9 cellular contexts compared by ENCODE assay signal in the genomic region with DNA sequence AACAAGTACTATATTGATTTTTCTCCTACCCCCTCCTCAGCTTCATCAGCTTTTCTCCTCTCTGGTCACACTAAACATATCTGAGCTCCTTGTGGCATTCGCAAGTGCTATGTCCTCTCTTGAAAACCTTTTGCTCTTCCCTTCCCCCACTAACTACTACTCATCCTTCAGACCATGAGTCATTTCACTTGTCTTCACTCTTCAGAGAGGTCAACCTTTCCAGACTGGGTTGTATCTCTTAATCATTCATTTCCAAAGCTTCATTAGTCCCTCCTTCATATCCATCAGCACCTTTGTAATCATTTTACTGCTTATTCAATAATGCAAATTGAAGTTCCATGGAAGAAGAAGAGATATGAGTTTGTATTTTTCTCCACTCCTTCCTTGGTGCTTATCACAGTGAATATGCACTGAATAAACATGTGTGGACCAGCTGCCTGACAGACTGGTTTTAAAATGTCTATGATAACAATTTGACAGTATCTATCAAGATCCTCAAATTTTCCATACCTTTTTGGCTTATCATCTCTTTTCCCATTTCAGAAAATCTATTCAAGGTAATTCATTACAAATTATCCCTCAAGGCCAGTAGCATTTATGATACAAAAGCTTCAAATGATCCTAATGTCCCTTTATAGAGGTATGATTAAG. TPM values are rescaled to one million over a fixed set of nuclear protein-coding genes. Genes with fewer than 3 reads are reported as not detected.
DNase-seq lines count a peak whose midpoint lies in the region; ATAC-seq, FAIRE-seq and TF ChIP-seq lines count a peak whose summit lies in the region.
"Had no signal": no experiment of that assay in that cellular context is flagged by ENCODE, and none has a peak within 500 bp of the region (broad histone marks: within the 10 kb centered on the region; RNA-seq: fewer than 3 reads in every experiment).

No MANE protein-coding gene starts in this region.

- SMC1A ChIA-PET in GM12878 (lab: Charles Lee; ENCODE audit: uncharacterized antibody, unreplicated experiment): interaction anchor here (0.5 to 1.0 kb wide), 2 partner anchors 15 to 816 kb away, joined by 3 read pairs; no protein-coding TSS in a partner anchor

- TF ChIP-seq POLR2A in GM12878 (IDR thresholded peaks at IDR 0.05; ENCODE audit: low read depth, low read length) (no peak), transverse colon (IDR thresholded peaks at IDR 0.05) (no peak)

- peak; percentile 54 for ATAC-seq in GM12878

- DNase-seq in activated naive CD4-positive, alpha-beta T cell treated with Interleukin-2 at 50 U/mL for 16 hours: no peak
- DNase-seq in HS-27A (ENCODE audit: low read depth) (peak; percentile 35), GM12878 (ENCODE audit: low read depth, low spot score) (no peak), transverse colon (no peak), AML-193 (lab: John Stamatoyannopoulos, UW) (no peak)
- DNase-seq in CD8-positive, alpha-beta memory T cell: no peak
- DNase-seq: pancreas had no signal

- H3K27ac ChIP-seq in GM12878 (ENCODE audit: control insufficient read depth, insufficient read depth) (no peak overlapping the region), transverse colon (no peak overlapping the region)
- H3K27ac ChIP-seq in CD8-positive, alpha-beta memory T cell (ENCODE audit: low read depth, low read length): no peak overlapping the region
- H3K27ac ChIP-seq: pancreas had no signal

- no peak for TF ChIP-seq RAD21 in GM12878 (IDR thresholded peaks at IDR 0.05; ENCODE audit: insufficient read depth, low read depth, low read length)

- RAD21 ChIA-PET in GM12878 (lab: Charles Lee; ENCODE audit: unreplicated experiment): no interaction called here

- CTCF ChIA-PET in GM12878 (lab: Yijun Ruan, JAX): no interaction called here
- CTCF ChIA-PET in CD8-positive, alpha-beta memory T cell (lab: Charles Lee): no interaction called here

- H3K27ac Mint-ChIP-seq in activated naive CD4-positive, alpha-beta T cell treated with anti-CD3 and anti-CD28 coated beads, Interleukin-2, amount 50 U/mL, for 24 hours: peak overlapping the region; percentile 93
- H3K27ac Mint-ChIP-seq in stimulated activated naive CD8-positive, alpha-beta T cell treated with anti-CD3 and anti-CD28 coated beads, Interleukin-15, Interleukin-2, amounts not matched to agents 100 ng/mL and 50 ng/mL, for 24 hours: peak overlapping the region; percentile 89
- peak overlapping the region in 1 of 8 donors; percentile 2 for H3K27ac Mint-ChIP-seq in CD8-positive, alpha-beta memory T cell

- H3K4me3 Mint-ChIP-seq in activated naive CD4-positive, alpha-beta T cell treated with anti-CD3 and anti-CD28 coated beads, Interleukin-2, amount 50 U/mL, for 24 hours: peak overlapping the region; percentile 15
- H3K4me3 Mint-ChIP-seq in stimulated activated naive CD8-positive, alpha-beta T cell treated with anti-CD3 and anti-CD28 coated beads, Interleukin-15, Interleukin-2, amounts not matched to agents 100 ng/mL and 50 ng/mL, for 24 hours: peak overlapping the region; percentile 39
- no peak overlapping the region for H3K4me3 Mint-ChIP-seq in CD8-positive, alpha-beta memory T cell

- TF ChIP-seq EP300 in GM12878 (IDR thresholded peaks at IDR 0.05; ENCODE audit: borderline replicate concordance in 1 of 2, control insufficient read depth in 1 of 2, low read depth in 2 of 2, low read length in 2 of 2): no peak
- no peak for TF ChIP-seq EP300 in transverse colon (IDR thresholded peaks at IDR 0.05; ENCODE audit: low read depth)

- H3K4me2 ChIP-seq in GM12878 (ENCODE audit: control insufficient read depth, insufficient read depth): no peak overlapping the region

- no peak overlapping the region for H3K9ac ChIP-seq in GM12878 (ENCODE audit: control insufficient read depth, insufficient read depth, low read length)

- in situ Hi-C loops in GM12878 (cut with MboI) (no loop called here), transverse colon (cut with MboI; ENCODE audit: low pct_ligation_motif_present in 1 of 4, low pct_unique_long_range_greater_than_20kb in 1 of 4, low sequenced_read_pairs in 3 of 4) (no loop called here)

- H3K27me3 ChIP-seq in GM12878 (replicated peaks in 1 of 2; ENCODE audit: control insufficient read depth in 2 of 2, insufficient read depth in 2 of 2, low read length in 1 of 2) (no peaks in the 10 kb centered on the region), transverse colon (no peaks in the 10 kb centered on the region)
- no peaks in the 10 kb centered on the region for H3K27me3 ChIP-seq in CD8-positive, alpha-beta memory T cell (ENCODE audit: insufficient read depth, low read length, poor library complexity, severe bottlenecking)
- H3K27me3 ChIP-seq: pancreas had no signal

- H4K20me1 ChIP-seq in GM12878 (ENCODE audit: control insufficient read depth, insufficient read depth): no peaks in the 10 kb centered on the region

- no peak overlapping the region for H2AFZ ChIP-seq in GM12878 (ENCODE audit: control insufficient read depth, low read depth, low read length)

- BruUV-seq in GM12878 (replicated peaks; lab: Mats Ljungman, UMichigan): no TSS peak

- no peak overlapping the region for H3K4me3 ChIP-seq in GM12878
- no peak overlapping the region for H3K4me3 ChIP-seq in CD8-positive, alpha-beta memory T cell (ENCODE audit: low read length)
- no peak overlapping the region for H3K4me3 ChIP-seq in transverse colon
- H3K4me3 ChIP-seq: pancreas had no signal

- H3K79me2 ChIP-seq in GM12878 (ENCODE audit: control insufficient read depth, insufficient read depth, low read length): no peaks in the 10 kb centered on the region

- no peaks in the 10 kb centered on the region for H3K36me3 ChIP-seq in GM12878 (ENCODE audit: control insufficient read depth in 2 of 2, insufficient read depth in 2 of 2, low read length in 1 of 2)
- H3K36me3 ChIP-seq in CD8-positive, alpha-beta memory T cell (ENCODE audit: insufficient read depth, low read length): peaks cover 16% of the 10 kb centered on the region
- peaks cover 0 to 11% (median 2%) of the 10 kb centered on the region in 4 donors for H3K36me3 ChIP-seq in transverse colon
- H3K36me3 ChIP-seq: pancreas had no signal

- POLR2A ChIA-PET in GM12878 (lab: Charles Lee): no interaction called here
- POLR2A ChIA-PET in CD8-positive, alpha-beta memory T cell (lab: Charles Lee): no interaction called here

- no peaks in the 10 kb centered on the region for H3K27me3 Mint-ChIP-seq in activated naive CD4-positive, alpha-beta T cell treated with anti-CD3 and anti-CD28 coated beads, Interleukin-2, amount 50 U/mL, for 24 hours
- H3K27me3 Mint-ChIP-seq in stimulated activated naive CD8-positive, alpha-beta T cell treated with anti-CD3 and anti-CD28 coated beads, Interleukin-15, Interleukin-2, amounts not matched to agents 100 ng/mL and 50 ng/mL, for 24 hours: no peaks in the 10 kb centered on the region
- H3K27me3 Mint-ChIP-seq in CD8-positive, alpha-beta memory T cell: no peaks in the 10 kb centered on the region

- H3K9me3 ChIP-seq in GM12878 (replicated peaks; ENCODE audit: control insufficient read depth, insufficient read depth, low read length) (no peaks in the 10 kb centered on the region), transverse colon (no peaks in the 10 kb centered on the region)
- no peaks in the 10 kb centered on the region for H3K9me3 ChIP-seq in CD8-positive, alpha-beta memory T cell (ENCODE audit: low read length)
- H3K9me3 ChIP-seq: pancreas had no signal

- no peak for FAIRE-seq in GM12878 (lab: Jason Lieb, UNC)

- H3K9me3 Mint-ChIP-seq in activated naive CD4-positive, alpha-beta T cell treated with anti-CD3 and anti-CD28 coated beads, Interleukin-2, amount 50 U/mL, for 24 hours: peaks cover 7% of the 10 kb centered on the region
- H3K9me3 Mint-ChIP-seq in stimulated activated naive CD8-positive, alpha-beta T cell treated with anti-CD3 and anti-CD28 coated beads, Interleukin-15, Interleukin-2, amounts not matched to agents 100 ng/mL and 50 ng/mL, for 24 hours: no peaks in the 10 kb centered on the region
- H3K9me3 Mint-ChIP-seq in CD8-positive, alpha-beta memory T cell: no peaks in the 10 kb centered on the region

- 0% methylated on average over 1 of the region's 1 CpG for WGBS in GM12878 (ENCODE audit: insufficient coverage, insufficient replicate concordance, low lambda C conversion rate, missing lambda C conversion rate)
- 71 to 73% methylated on average over 1 of the region's 1 CpG for WGBS in transverse colon (ENCODE audit: low coverage in 1 of 2), 2 donors

- peaks cover 30% of the 10 kb centered on the region for H3K36me3 Mint-ChIP-seq in activated naive CD4-positive, alpha-beta T cell treated with anti-CD3 and anti-CD28 coated beads, Interleukin-2, amount 50 U/mL, for 24 hours
- H3K36me3 Mint-ChIP-seq in stimulated activated naive CD8-positive, alpha-beta T cell treated with anti-CD3 and anti-CD28 coated beads, Interleukin-15, Interleukin-2, amounts not matched to agents 100 ng/mL and 50 ng/mL, for 24 hours (ENCODE audit: low read depth): peaks cover 39% of the 10 kb centered on the region
- peaks cover 24 to 70% (median 39%) of the 10 kb centered on the region in 3 donors for H3K36me3 Mint-ChIP-seq in CD8-positive, alpha-beta memory T cell

- no peak for TF ChIP-seq CTCF in GM12878 (IDR thresholded peaks at IDR 0.05 in 2 of 3, conservative IDR thresholded peaks at IDR 0.05 in 1 of 3; ENCODE audit: control insufficient read depth in 2 of 3, extremely low read depth in 1 of 3, insufficient read depth in 1 of 3, low read depth in 3 of 3, low read length in 3 of 3)
- TF ChIP-seq CTCF in transverse colon (IDR thresholded peaks at IDR 0.05): no peak

- intact Hi-C loops in GM12878 (cut with micrococcal nuclease; ENCODE audit: unreplicated experiment) (no loop called here), transverse colon (cut with DNase I; ENCODE audit: low total_unique reads) (no loop called here)

- H3K4me1 Mint-ChIP-seq in activated naive CD4-positive, alpha-beta T cell treated with anti-CD3 and anti-CD28 coated beads, Interleukin-2, amount 50 U/mL, for 24 hours: peaks cover 38% of the 10 kb centered on the region
- H3K4me1 Mint-ChIP-seq in stimulated activated naive CD8-positive, alpha-beta T cell treated with anti-CD3 and anti-CD28 coated beads, Interleukin-15, Interleukin-2, amounts not matched to agents 100 ng/mL and 50 ng/mL, for 24 hours (ENCODE audit: low read depth): peaks cover 36% of the 10 kb centered on the region
- peaks cover 18 to 24% (median 20%) of the 10 kb centered on the region in 3 donors for H3K4me1 Mint-ChIP-seq in CD8-positive, alpha-beta memory T cell

- no peaks in the 10 kb centered on the region for H3K4me1 ChIP-seq in GM12878 (ENCODE audit: control insufficient read depth, insufficient read depth, low read length)
- H3K4me1 ChIP-seq in CD8-positive, alpha-beta memory T cell (ENCODE audit: insufficient read depth, low read length): no peaks in the 10 kb centered on the region
- H3K4me1 ChIP-seq in transverse colon: no peaks in the 10 kb centered on the region
- H3K4me1 ChIP-seq: pancreas had no signal

RNA-seq across cellular contexts. Expression of gene DDX60L, which starts 28.4 kb away (rescaled TPM):
- 7.5 and 8.6 TPM in 2 replicates for total RNA-seq in GM12878 (2013; cell fraction: nucleolus; rRNA removed)
- total RNA-seq in GM12878 (2014; rRNA removed) (1.2 and 2.0 TPM in 2 replicates), GM12878 (2014; rRNA removed; fragmentation: Illumina TruSeq; extraction: Trizol) (1.6 and 2.3 TPM in 2 replicates), GM12878 (2021) (2.5 and 3.0 TPM in 2 replicates), transverse colon (10 to 100 TPM in 3 of 4 donors, 1 to 10 TPM in 1; 8.4 to 65.8 (median 51.9) TPM)
- 1.4 TPM for polyA plus RNA-seq in GM12878 (2011; ENCODE audit: low read depth)
- polyA plus RNA-seq in GM12878 (2011; rRNA removed) (3.9 and 7.0 TPM in 2 replicates), GM12878 (2014; fragmentation: Illumina TruSeq; extraction: Trizol) (2.7 and 6.0 TPM in 2 replicates), GM12878 (2014; fragmentation: Nextera tagmentation; extraction: Ambion mirVana) (under 1 TPM; 0.71 to 0.80 TPM), GM12878 (2014; rRNA removed) (0.88 and 1.3 TPM in 2 replicates), GM12878 (2016; fragmentation: Nextera tagmentation; extraction: Ambion mirVana) (under 1 TPM; 0.35 to 0.54 TPM)
- polyA plus RNA-seq in GM12878 (2011; cell fraction: cytosol; rRNA removed): 1.4 and 1.7 TPM in 2 replicates
- polyA plus RNA-seq in GM12878 (2011; cell fraction: nucleus; rRNA removed): 4.5 and 5.5 TPM in 2 replicates
- polyA plus RNA-seq in GM12878 (2012): 0.66 and 0.74 TPM in 2 replicates
- 4.2 and 5.4 TPM in 2 replicates for polyA minus RNA-seq in GM12878 (2011; rRNA and poly(A)+ RNA removed)
- polyA minus RNA-seq in GM12878 (2011; cell fraction: cytosol; rRNA and poly(A)+ RNA removed): 1.7 TPM in 2 replicates
- polyA minus RNA-seq in GM12878 (2011; cell fraction: nucleus; rRNA and poly(A)+ RNA removed): 4.0 and 6.0 TPM in 2 replicates
- 1 to 10 TPM; 5.0 to 8.1 TPM for total RNA-seq in CD8-positive, alpha-beta memory T cell
- polyA plus RNA-seq in CD8-positive, alpha-beta memory T cell: 19.0 TPM

RNA-seq across cellular contexts. Expression of gene PALLD, which starts 45.0 kb away (rescaled TPM):
- total RNA-seq in GM12878 (2013; cell fraction: nucleolus; rRNA removed): 1.7 and 1.9 TPM in 2 replicates
- 1.0 and 1.7 TPM in 2 replicates for total RNA-seq in GM12878 (2014; rRNA removed)
- total RNA-seq in GM12878 (2014; rRNA removed; fragmentation: Illumina TruSeq; extraction: Trizol): 1.1 and 1.7 TPM in 2 replicates
- total RNA-seq in GM12878 (2021): 2.1 TPM in 2 replicates
- not detected for polyA plus RNA-seq in GM12878 (2011; ENCODE audit: low read depth)
- polyA plus RNA-seq in GM12878 (2011; rRNA removed): 7.7 and 10.7 TPM in 2 replicates
- polyA plus RNA-seq in GM12878 (2011; cell fraction: cytosol; rRNA removed): 6.2 and 8.7 TPM in 2 replicates
- polyA plus RNA-seq in GM12878 (2011; cell fraction: nucleus; rRNA removed): 9.0 and 9.5 TPM in 2 replicates
- polyA plus RNA-seq in GM12878 (2012): 0.24 and 0.46 TPM in 2 replicates
- 1.3 and 2.4 TPM in 2 replicates for polyA plus RNA-seq in GM12878 (2014; fragmentation: Illumina TruSeq; extraction: Trizol)
- 1 to 10 TPM; 1.4 TPM for polyA plus RNA-seq in GM12878 (2014; fragmentation: Nextera tagmentation; extraction: Ambion mirVana)
- 0.98 and 2.0 TPM in 2 replicates for polyA plus RNA-seq in GM12878 (2014; rRNA removed)
- 1 to 10 TPM; 1.4 to 2.7 TPM for polyA plus RNA-seq in GM12878 (2016; fragmentation: Nextera tagmentation; extraction: Ambion mirVana)
- 10.9 and 14.3 TPM in 2 replicates for polyA minus RNA-seq in GM12878 (2011; rRNA and poly(A)+ RNA removed)
- 9.6 and 10.0 TPM in 2 replicates for polyA minus RNA-seq in GM12878 (2011; cell fraction: cytosol; rRNA and poly(A)+ RNA removed)
- polyA minus RNA-seq in GM12878 (2011; cell fraction: nucleus; rRNA and poly(A)+ RNA removed): 7.6 and 11.6 TPM in 2 replicates
- under 1 TPM; 0.35 to 0.47 TPM for total RNA-seq in CD8-positive, alpha-beta memory T cell
- 0.97 TPM for polyA plus RNA-seq in CD8-positive, alpha-beta memory T cell
- total RNA-seq in transverse colon: 100 to 1,000 TPM; 230 to 309 (median 278) TPM

Comparison
In these comparisons a context has a peak if more than half of its experiments do, and no peak if none do; other contexts are left out.
1. H3K4me3 Mint-ChIP-seq: peak in activated naive CD4-positive, alpha-beta T cell treated with anti-CD3 and anti-CD28 coated beads, Interleukin-2, amount 50 U/mL, for 24 hours (single experiment) and stimulated activated naive CD8-positive, alpha-beta T cell treated with anti-CD3 and anti-CD28 coated beads, Interleukin-15, Interleukin-2, amounts not matched to agents 100 ng/mL and 50 ng/mL, for 24 hours (single experiment); none in CD8-positive, alpha-beta memory T cell (0 of 7).
2. RNA of gene PALLD, which starts 45.0 kb away (total RNA-seq): 230 to 309 TPM in transverse colon; 1.0 to 2.1 TPM in GM12878 and 0.35 to 0.47 TPM in CD8-positive, alpha-beta memory T cell; every median in the first group is over 10 times any median in the second.